Comparison of ENCODE assay signal across 15 cellular contexts in the genomic region with DNA sequence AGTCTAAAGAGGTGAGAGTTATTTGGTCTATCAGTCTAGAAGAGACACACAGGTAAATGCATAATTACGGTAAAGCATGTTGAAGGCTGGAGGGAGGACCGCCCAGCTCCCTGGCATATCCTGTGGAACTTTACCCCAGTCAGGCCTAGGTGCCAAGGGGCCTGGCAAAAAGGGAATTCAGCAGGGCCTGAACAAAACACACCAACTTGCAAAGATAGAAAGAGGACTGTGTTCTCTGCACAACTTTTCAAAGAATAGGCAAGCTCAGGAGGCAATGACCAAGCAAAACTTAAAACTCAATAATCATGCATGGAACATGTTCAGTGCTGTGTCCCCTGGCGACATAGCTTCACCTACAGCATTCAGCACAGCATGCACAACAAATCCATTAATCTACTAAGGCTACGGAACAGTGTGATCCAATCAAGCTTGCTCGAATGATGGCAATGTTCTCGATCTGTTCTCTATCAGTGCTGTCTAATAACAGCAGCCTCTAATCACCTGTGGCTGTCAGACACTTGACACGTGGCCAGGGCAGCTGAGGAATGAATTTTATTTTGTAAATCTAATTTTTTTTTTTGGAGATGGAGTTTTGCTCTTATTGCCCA. TPM values are rescaled to one million over a fixed set of nuclear protein-coding genes. Genes with fewer than 3 reads are reported as not detected.
DNase-seq lines count a peak whose midpoint lies in the region; ATAC-seq and TF ChIP-seq lines count a peak whose summit lies in the region.
"Had no signal": no experiment of that assay in that cellular context is flagged by ENCODE, and none has a peak within 500 bp of the region (broad histone marks: within the 10 kb centered on the region; RNA-seq: fewer than 3 reads in every experiment).

No MANE protein-coding gene starts in this region.

- no peaks in the 10 kb centered on the region for H3K9me3 Mint-ChIP-seq in activated naive CD8-positive, alpha-beta T cell (ENCODE audit: low read depth)
- no peaks in the 10 kb centered on the region for H3K9me3 Mint-ChIP-seq in activated naive CD8-positive, alpha-beta T cell treated with anti-CD3 and anti-CD28 coated beads, Interleukin-2, amount 50 U/mL, for 24 hours
- no peaks in the 10 kb centered on the region for H3K9me3 Mint-ChIP-seq in osteocyte (ENCODE audit: unreplicated experiment)
- H3K9me3 Mint-ChIP-seq: activated CD4-positive, alpha-beta memory T cell treated with anti-CD3 and anti-CD28 coated beads, Interleukin-2, amount 10 ng/mL, durations not matched to agents 7 days and 5 days; activated naive CD8-positive, alpha-beta T cell treated with anti-CD3 and anti-CD28 coated beads for 36 hours; naive B cell had no signal

- H3K4me1 ChIP-seq in heart right ventricle = peaks cover 2 to 66% (median 45%) of the 10 kb centered on the region in 9 donors
- H3K4me1 ChIP-seq in vagina = peaks cover 54% of the 10 kb centered on the region

- H3K27ac Mint-ChIP-seq in activated naive CD8-positive, alpha-beta T cell = peak overlapping the region; percentile 66
- H3K27ac Mint-ChIP-seq in activated naive CD8-positive, alpha-beta T cell treated with anti-CD3 and anti-CD28 coated beads, Interleukin-2, amount 50 U/mL, for 24 hours = no peak overlapping the region
- H3K27ac Mint-ChIP-seq in osteocyte (ENCODE audit: unreplicated experiment) = peak overlapping the region; percentile 98
- H3K27ac Mint-ChIP-seq: activated CD4-positive, alpha-beta memory T cell treated with anti-CD3 and anti-CD28 coated beads, Interleukin-2, amount 10 ng/mL, durations not matched to agents 7 days and 5 days; activated naive CD8-positive, alpha-beta T cell treated with anti-CD3 and anti-CD28 coated beads for 36 hours had no signal

- 42 to 47% methylated on average over 7 of the region's 7 CpGs for WGBS in heart right ventricle, 2 donors

- H3K4me3 ChIP-seq in heart right ventricle = no peak overlapping the region
- H3K4me3 ChIP-seq in vagina = no peak overlapping the region

- H3K27me3 ChIP-seq in heart right ventricle (no peaks in the 10 kb centered on the region), vagina (no peaks in the 10 kb centered on the region)

- peaks cover 16% of the 10 kb centered on the region for H3K36me3 Mint-ChIP-seq in activated naive CD8-positive, alpha-beta T cell
- H3K36me3 Mint-ChIP-seq in activated naive CD8-positive, alpha-beta T cell treated with anti-CD3 and anti-CD28 coated beads, Interleukin-2, amount 50 U/mL, for 24 hours (ENCODE audit: low read depth) = peaks cover 29% of the 10 kb centered on the region
- H3K36me3 Mint-ChIP-seq in osteocyte (ENCODE audit: unreplicated experiment) = peaks cover 34% of the 10 kb centered on the region

- no peak overlapping the region for H3K4me3 Mint-ChIP-seq in activated naive CD8-positive, alpha-beta T cell
- no peak overlapping the region for H3K4me3 Mint-ChIP-seq in activated naive CD8-positive, alpha-beta T cell treated with anti-CD3 and anti-CD28 coated beads, Interleukin-2, amount 50 U/mL, for 24 hours
- H3K4me3 Mint-ChIP-seq in osteocyte (ENCODE audit: unreplicated experiment) = no peak overlapping the region
- H3K4me3 Mint-ChIP-seq: activated CD4-positive, alpha-beta memory T cell treated with anti-CD3 and anti-CD28 coated beads, Interleukin-2, amount 10 ng/mL, durations not matched to agents 7 days and 5 days; activated naive CD8-positive, alpha-beta T cell treated with anti-CD3 and anti-CD28 coated beads for 36 hours; naive B cell had no signal

- TF ChIP-seq CTCF in heart right ventricle (IDR thresholded peaks at IDR 0.05) = no peak
- no peak for TF ChIP-seq CTCF in osteocyte (IDR thresholded peaks at IDR 0.05)
- no peak for TF ChIP-seq CTCF in vagina (IDR thresholded peaks at IDR 0.05)

- intact Hi-C loops in heart right ventricle (cut with DNase I) = no loop called here
- intact Hi-C loops in vagina (cut with DNase I) = no loop called here

- H3K27ac ChIP-seq in heart right ventricle (peak overlapping the region; percentile 16 to 80 (median 49)), vagina (peak overlapping the region; percentile 76)

- H3K36me3 ChIP-seq in heart right ventricle (peaks cover 0 to 7% (median 0%) of the 10 kb centered on the region in 9 donors), vagina (no peaks in the 10 kb centered on the region)

- DNase-seq in activated naive CD8-positive, alpha-beta T cell treated with anti-CD3 and anti-CD28 coated beads, Interleukin-2, amount 50 U/mL, for 24 hours = no peak
- DNase-seq in heart right ventricle (peak in 1 of 2 donors; percentile 27), osteocyte (ENCODE audit: extremely low spot score, unreplicated experiment) (no peak), vagina (ENCODE audit: extremely low spot score in 2 of 2) (no peak), Kasumi-1 (lab: John Stamatoyannopoulos, UW) (no peak), DMS 273 treated with DMSO at 0.1 percent for 48 hours (lab: John Stamatoyannopoulos, UW) (no peak)
- DNase-seq: activated CD4-positive, alpha-beta memory T cell treated with anti-CD3 and anti-CD28 coated beads, Interleukin-2, amount 10 ng/mL, durations not matched to agents 7 days and 5 days; activated naive CD8-positive, alpha-beta T cell treated with anti-CD3 and anti-CD28 coated beads for 36 hours; DND-41; effector CD4-positive, alpha-beta T cell; naive B cell; NCI-H1048; stimulated activated CD4-positive, alpha-beta T cell treated with anti-CD3 and anti-CD28 coated beads, Interleukin-15, amount 100 ng/mL, for 24 hours had no signal

- ATAC-seq in activated naive CD8-positive, alpha-beta T cell treated with anti-CD3 and anti-CD28 coated beads, Interleukin-2, amount 50 U/mL, for 24 hours = no peak
- ATAC-seq in heart right ventricle (peak in 7 of 8 donors; percentile 39 to 74 (median 51)), HG03378 (IDR thresholded peaks at IDR 0.05; ENCODE audit: unreplicated experiment) (no peak)

- H3K9me3 ChIP-seq in heart right ventricle (no peaks in the 10 kb centered on the region), vagina (no peaks in the 10 kb centered on the region)

- H3K27me3 Mint-ChIP-seq in activated naive CD8-positive, alpha-beta T cell = no peaks in the 10 kb centered on the region
- H3K27me3 Mint-ChIP-seq in activated naive CD8-positive, alpha-beta T cell treated with anti-CD3 and anti-CD28 coated beads, Interleukin-2, amount 50 U/mL, for 24 hours = no peaks in the 10 kb centered on the region
- H3K27me3 Mint-ChIP-seq in osteocyte (ENCODE audit: unreplicated experiment) = no peaks in the 10 kb centered on the region
- H3K27me3 Mint-ChIP-seq: activated CD4-positive, alpha-beta memory T cell treated with anti-CD3 and anti-CD28 coated beads, Interleukin-2, amount 10 ng/mL, durations not matched to agents 7 days and 5 days; activated naive CD8-positive, alpha-beta T cell treated with anti-CD3 and anti-CD28 coated beads for 36 hours; naive B cell had no signal

- no peak for TF ChIP-seq POLR2A in vagina (IDR thresholded peaks at IDR 0.05)

- H3K4me1 Mint-ChIP-seq in activated naive CD8-positive, alpha-beta T cell (ENCODE audit: low read depth) = peaks cover 63% of the 10 kb centered on the region
- peaks cover 36% of the 10 kb centered on the region for H3K4me1 Mint-ChIP-seq in activated naive CD8-positive, alpha-beta T cell treated with anti-CD3 and anti-CD28 coated beads, Interleukin-2, amount 50 U/mL, for 24 hours
- H3K4me1 Mint-ChIP-seq in osteocyte (ENCODE audit: unreplicated experiment) = peaks cover 82% of the 10 kb centered on the region

RNA-seq across cellular contexts. Expression of a gene that starts 27.6 kb away (rescaled TPM):
- total RNA-seq in heart right ventricle (10 to 100 TPM; 22.0 to 39.0 (median 29.0) TPM), osteocyte (96.5 and 111 TPM in 2 replicates), vagina (91.1 TPM)
- polyA plus RNA-seq in heart right ventricle = 10 to 100 TPM in 1 of 2 donors, 1 to 10 TPM in 1; 6.4 to 22.5 TPM

Comparison
In these comparisons a context has a peak if more than half of its experiments do, and no peak if none do; other contexts are left out.
1. ATAC-seq: peak in heart right ventricle (7 of 8); none in activated naive CD8-positive, alpha-beta T cell treated with anti-CD3 and anti-CD28 coated beads, Interleukin-2, amount 50 U/mL, for 24 hours (single experiment) and HG03378 (single experiment).